In genomic region chr2:182426082-182426914, GRCh38 we compare ENCODE assay signal across 11 cellular contexts. TPM values are rescaled to one million over a fixed set of nuclear protein-coding genes. Genes with fewer than 3 reads are reported as not detected.
DNase-seq lines count a peak whose midpoint lies in the region; ATAC-seq and TF ChIP-seq lines count a peak whose summit lies in the region.
"Had no signal": no experiment of that assay in that cellular context is flagged by ENCODE, and none has a peak within 500 bp of the region (broad histone marks: within the 10 kb centered on the region; RNA-seq: fewer than 3 reads in every experiment).

No MANE protein-coding gene starts in this region.

- peak; percentile 12 for ATAC-seq in thoracic aorta (ENCODE audit: insufficient number of reproducible peaks, low FRiP score, low read depth)
- ATAC-seq in GM19324 (IDR thresholded peaks at IDR 0.05; ENCODE audit: low FRiP score, unreplicated experiment): no peak
- ATAC-seq: activated CD4-positive, CD25-positive, alpha-beta regulatory T cell treated with anti-CD3 and anti-CD28 coated beads, Interleukin-2, amount 50 U/mL, for 24 hours had no signal

- H3K27ac ChIP-seq in esophagus muscularis mucosa (replicated peaks in 1 of 4): peak overlapping the region; percentile 51 to 70 (median 56)
- peak overlapping the region; percentile 56 to 84 for H3K27ac ChIP-seq in thoracic aorta
- H3K27ac ChIP-seq in RWPE1: no peak overlapping the region

- H3K27me3 ChIP-seq in esophagus muscularis mucosa (peaks cover 0 to 3% (median 0%) of the 10 kb centered on the region in 4 donors), thoracic aorta (replicated peaks; ENCODE audit: insufficient read depth) (no peaks in the 10 kb centered on the region)

- peak overlapping the region; percentile 9 for H3K4me3 Mint-ChIP-seq in mesothelial cell of epicardium
- H3K4me3 Mint-ChIP-seq in osteocyte (ENCODE audit: unreplicated experiment): no peak overlapping the region
- H3K4me3 Mint-ChIP-seq: activated naive CD8-positive, alpha-beta T cell; neural crest cell had no signal

- TF ChIP-seq POLR2A in NB4 (IDR thresholded peaks at IDR 0.05; ENCODE audit: extremely low read depth, insufficient read length): no peak
- no peak for TF ChIP-seq POLR2A in esophagus muscularis mucosa (IDR thresholded peaks at IDR 0.05; ENCODE audit: low read depth)

- TF ChIP-seq CTCF in NB4 (IDR thresholded peaks at IDR 0.05; ENCODE audit: low read depth, low read length) (no peak), esophagus muscularis mucosa (IDR thresholded peaks at IDR 0.05) (no peak), mesothelial cell of epicardium (IDR thresholded peaks at IDR 0.05; ENCODE audit: unreplicated experiment) (no peak), thoracic aorta (IDR thresholded peaks at IDR 0.05) (no peak), RWPE1 (conservative IDR thresholded peaks at IDR 0.05; ENCODE audit: low read depth) (no peak), osteocyte (IDR thresholded peaks at IDR 0.05) (no peak)

- 28% methylated on average over 8 of the region's 8 CpGs for WGBS in esophagus muscularis mucosa

- H3K4me1 ChIP-seq in esophagus muscularis mucosa (peaks cover 0 to 3% (median 0%) of the 10 kb centered on the region in 4 donors), thoracic aorta (ENCODE audit: control insufficient read depth in 1 of 2, low read depth in 2 of 2) (peaks cover 9 to 32% of the 10 kb centered on the region in 2 donors)

- no peak for TF ChIP-seq EP300 in esophagus muscularis mucosa (IDR thresholded peaks at IDR 0.05)

- H3K9me3 Mint-ChIP-seq in mesothelial cell of epicardium (peaks cover 4% of the 10 kb centered on the region), osteocyte (ENCODE audit: unreplicated experiment) (peaks cover 3% of the 10 kb centered on the region)

- POLR2A ChIA-PET in RWPE1 (lab: Yijun Ruan, JAX; ENCODE audit: low non-redundant PET): no interaction called here

- DNase-seq in NB4 (ENCODE audit: low read depth) (peak; percentile 22), esophagus muscularis mucosa (ENCODE audit: extremely low spot score) (no peak), mesothelial cell of epicardium (ENCODE audit: low spot score in 2 of 2, unreplicated experiment in 2 of 2) (no peak), thoracic aorta (ENCODE audit: low spot score) (no peak), SW480 (ENCODE audit: low spot score) (no peak), RWPE1 (ENCODE audit: low spot score) (no peak), osteocyte (ENCODE audit: extremely low spot score, unreplicated experiment) (no peak)

- H3K36me3 Mint-ChIP-seq in mesothelial cell of epicardium: peaks cover 3% of the 10 kb centered on the region
- H3K36me3 Mint-ChIP-seq in osteocyte (ENCODE audit: unreplicated experiment): no peaks in the 10 kb centered on the region
- H3K36me3 Mint-ChIP-seq: activated naive CD8-positive, alpha-beta T cell had no signal

- intact Hi-C loops in esophagus muscularis mucosa (cut with DNase I): no loop called here

- H3K4me1 Mint-ChIP-seq in mesothelial cell of epicardium (peaks cover 25% of the 10 kb centered on the region), osteocyte (ENCODE audit: unreplicated experiment) (peaks cover 14% of the 10 kb centered on the region)

- H3K4me3 ChIP-seq in NB4 (ENCODE audit: low read depth, low read length) (no peak overlapping the region), esophagus muscularis mucosa (peak overlapping the region; percentile 36 to 50 (median 48)), thoracic aorta (peak overlapping the region; percentile 78)

- H3K36me3 ChIP-seq in esophagus muscularis mucosa: no peaks in the 10 kb centered on the region
- no peaks in the 10 kb centered on the region for H3K36me3 ChIP-seq in thoracic aorta

- no peaks in the 10 kb centered on the region for H3K27me3 Mint-ChIP-seq in mesothelial cell of epicardium (ENCODE audit: low read depth)
- no peaks in the 10 kb centered on the region for H3K27me3 Mint-ChIP-seq in osteocyte (ENCODE audit: unreplicated experiment)

- H3K27ac Mint-ChIP-seq in mesothelial cell of epicardium (peak overlapping the region; percentile 37), osteocyte (ENCODE audit: unreplicated experiment) (no peak overlapping the region)
- H3K27ac Mint-ChIP-seq: activated naive CD8-positive, alpha-beta T cell had no signal

- CTCF ChIA-PET in RWPE1 (lab: Yijun Ruan, JAX): interaction anchor here (0.5 to 0.7 kb wide), 3 partner anchors 84 to 210 kb away, joined by 3 to 4 read pairs (median 4); no protein-coding TSS in a partner anchor

- H3K9me3 ChIP-seq in esophagus muscularis mucosa (no peaks in the 10 kb centered on the region), thoracic aorta (no peaks in the 10 kb centered on the region)

RNA-seq across cellular contexts. Expression of gene PDE1A, which starts 0.5 kb away (rescaled TPM):
- 10 to 100 TPM; 10.2 to 13.6 (median 10.9) TPM for total RNA-seq in esophagus muscularis mucosa
- 1.2 to 1.9 TPM (median 1.6 TPM) in 3 replicates for total RNA-seq in mesothelial cell of epicardium
- 10 to 100 TPM; 31.7 to 35.2 TPM for total RNA-seq in thoracic aorta
- total RNA-seq in osteocyte: 1.5 and 1.8 TPM in 2 replicates
